ENCODE assay signal across 9 cellular contexts in the genomic region with DNA sequence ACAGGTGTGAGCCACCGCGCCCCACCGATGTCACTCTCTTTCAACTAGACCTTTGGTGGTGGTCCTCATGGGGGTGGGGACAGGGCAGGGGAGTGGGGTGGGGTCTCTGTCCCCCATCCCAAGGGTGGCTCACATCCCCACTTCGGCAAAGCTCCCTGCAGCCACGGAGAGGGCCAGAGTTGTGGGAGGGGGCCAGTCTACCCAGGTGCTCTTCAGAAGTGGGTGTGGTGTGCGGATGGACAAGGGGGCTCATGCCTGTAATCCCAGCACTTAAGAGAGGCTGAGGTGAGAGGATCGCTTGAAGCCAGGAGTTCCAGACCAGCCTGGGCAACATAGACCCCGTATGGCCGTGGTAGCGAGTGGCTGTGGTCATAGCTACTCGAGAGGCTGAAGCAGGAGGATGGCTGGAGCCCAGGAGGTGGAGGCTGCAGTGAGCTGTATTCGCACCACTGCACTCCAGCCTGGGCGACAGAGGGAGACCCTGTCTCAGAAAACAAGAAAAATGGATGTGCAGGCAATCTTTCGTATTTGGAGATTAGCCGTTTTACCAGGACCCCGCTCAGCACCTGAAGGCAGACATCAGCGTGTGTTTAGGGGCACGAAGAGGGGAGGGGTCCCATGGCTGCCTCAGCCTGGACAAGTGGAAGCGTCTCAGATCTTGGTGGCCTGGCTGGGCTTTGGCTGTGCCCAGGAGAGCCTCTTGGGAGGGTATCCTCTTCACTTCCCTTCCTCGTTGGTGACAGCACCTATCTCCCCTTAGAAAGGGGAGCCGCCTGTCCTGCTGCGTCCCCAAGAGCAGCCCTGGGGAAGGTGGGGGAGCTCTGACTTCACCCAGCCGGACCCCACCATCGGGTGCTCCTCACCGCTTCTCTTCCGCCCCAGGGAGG.
A peak's percentile ranks its signal among the peaks of the same experiment; 100 is the strongest.
DNase-seq lines count a peak whose midpoint lies in the region; ATAC-seq and TF ChIP-seq lines count a peak whose summit lies in the region.
"Had no signal": no experiment of that assay in that cellular context is flagged by ENCODE, and none has a peak within 500 bp of the region (broad histone marks: within the 10 kb centered on the region; RNA-seq: fewer than 3 reads in every experiment).

No MANE protein-coding gene starts in this region.

- H3K4me1 Mint-ChIP-seq in activated T-cell treated with anti-CD3 and anti-CD28 coated beads, Interleukin-2, amount 50 U/mL, for 24 hours (ENCODE audit: low read depth) = peaks cover 24% of the 10 kb centered on the region
- peaks cover 22 to 57% of the 10 kb centered on the region in 2 donors for H3K4me1 Mint-ChIP-seq in stimulated activated naive B cell treated with anti-CD40 and anti-IgM and Interleukin-4, amounts not matched to agents 10 μg/mL and 1 μg/mL and 100 μg/mL, for 72 hours

- H3K27me3 Mint-ChIP-seq in activated T-cell treated with anti-CD3 and anti-CD28 coated beads, Interleukin-2, amount 50 U/mL, for 24 hours = peaks cover 49% of the 10 kb centered on the region
- H3K27me3 Mint-ChIP-seq in stimulated activated naive B cell treated with anti-CD40 and anti-IgM and Interleukin-4, amounts not matched to agents 10 μg/mL and 1 μg/mL and 100 μg/mL, for 72 hours = peaks cover 37 to 49% of the 10 kb centered on the region in 2 donors

- CTCF ChIA-PET in RWPE1 (lab: Yijun Ruan, JAX) = interaction anchor here (0.6 kb wide), 1 partner anchor 37 kb away, joined by 3 read pairs; no protein-coding TSS in a partner anchor

- H3K36me3 Mint-ChIP-seq in activated T-cell treated with anti-CD3 and anti-CD28 coated beads, Interleukin-2, amount 50 U/mL, for 24 hours (ENCODE audit: low read depth) = peaks cover 25% of the 10 kb centered on the region
- peaks cover 25 to 29% of the 10 kb centered on the region in 2 donors for H3K36me3 Mint-ChIP-seq in stimulated activated naive B cell treated with anti-CD40 and anti-IgM and Interleukin-4, amounts not matched to agents 10 μg/mL and 1 μg/mL and 100 μg/mL, for 72 hours

- POLR2A ChIA-PET in RWPE1 (lab: Yijun Ruan, JAX; ENCODE audit: low non-redundant PET) = interaction anchor here (0.6 kb wide), 2 partner anchors 12 to 13 kb away, joined by 3 to 4 read pairs; a partner anchor contains a TSS

- peak overlapping the region; percentile 29 for H3K4me3 ChIP-seq in fibroblast of pulmonary artery (replicated peaks; ENCODE audit: low read depth, low read length)

- H3K4me3 Mint-ChIP-seq in activated T-cell treated with anti-CD3 and anti-CD28 coated beads, Interleukin-2, amount 50 U/mL, for 24 hours = peak overlapping the region; percentile 56
- H3K4me3 Mint-ChIP-seq in stimulated activated naive B cell treated with anti-CD40 and anti-IgM and Interleukin-4, amounts not matched to agents 10 μg/mL and 1 μg/mL and 100 μg/mL, for 72 hours = peak overlapping the region; percentile 60 to 81

- DNase-seq in activated T-cell treated with anti-CD3 and anti-CD28 coated beads, Interleukin-2, amount 50 U/mL, for 24 hours = no peak
- DNase-seq in activated T-cell treated with anti-CD3 and anti-CD28 coated beads, Interleukin-2, amount 50 U/mL, for 1 hour = no peak
- no peak for DNase-seq in RWPE1 (ENCODE audit: low spot score)
- no peak for DNase-seq in fibroblast of pulmonary artery (ENCODE audit: low read depth)
- no peak for DNase-seq in stimulated activated naive B cell treated with anti-CD40 and anti-IgM and Interleukin-4, amounts not matched to agents 10 μg/mL and 1 μg/mL and 100 μg/mL, for 72 hours
- DNase-seq in effector CD8-positive, alpha-beta T cell (lab: John Stamatoyannopoulos, UW) = no peak
- DNase-seq: brain microvascular endothelial cell had no signal

- H3K27ac Mint-ChIP-seq in activated T-cell treated with anti-CD3 and anti-CD28 coated beads, Interleukin-2, amount 50 U/mL, for 24 hours = no peak overlapping the region
- peak overlapping the region; percentile 47 for H3K27ac Mint-ChIP-seq in stimulated activated naive B cell treated with anti-CD40 and anti-IgM and Interleukin-4, amounts not matched to agents 10 μg/mL and 1 μg/mL and 100 μg/mL, for 72 hours

- peak overlapping the region; percentile 70; the same call in 1 of the 2 replicates for H3K27ac ChIP-seq in RWPE1
- H3K27ac ChIP-seq: brain microvascular endothelial cell had no signal

- H3K9me3 Mint-ChIP-seq in activated T-cell treated with anti-CD3 and anti-CD28 coated beads, Interleukin-2, amount 50 U/mL, for 24 hours = no peaks in the 10 kb centered on the region
- no peaks in the 10 kb centered on the region for H3K9me3 Mint-ChIP-seq in stimulated activated naive B cell treated with anti-CD40 and anti-IgM and Interleukin-4, amounts not matched to agents 10 μg/mL and 1 μg/mL and 100 μg/mL, for 72 hours

- no peak for ATAC-seq in stimulated activated naive B cell treated with anti-CD40 and anti-IgM and Interleukin-4, amounts not matched to agents 10 μg/mL and 1 μg/mL and 100 μg/mL, for 72 hours (replicated peaks)
- ATAC-seq in GM19455 (IDR thresholded peaks at IDR 0.05; ENCODE audit: unreplicated experiment) = no peak
- no peak for ATAC-seq in GM21526 (IDR thresholded peaks at IDR 0.05; ENCODE audit: low FRiP score, unreplicated experiment)

- TF ChIP-seq CTCF in RWPE1 (conservative IDR thresholded peaks at IDR 0.05; ENCODE audit: low read depth) (no peak), fibroblast of pulmonary artery (IDR thresholded peaks at IDR 0.05; ENCODE audit: low read length, missing control alignments) (no peak)
